11 cellular contexts compared by ENCODE assay signal in genomic region chr20:6940052-6940451, GRCh38.
DNase-seq lines count a peak whose midpoint lies in the region; ATAC-seq and TF ChIP-seq lines count a peak whose summit lies in the region.
"Had no signal": no experiment of that assay in that cellular context is flagged by ENCODE, and none has a peak within 500 bp of the region (broad histone marks: within the 10 kb centered on the region; RNA-seq: fewer than 3 reads in every experiment).

No MANE protein-coding gene starts in this region.

- H3K27ac ChIP-seq in brain microvascular endothelial cell, result no peak overlapping the region
- no peak overlapping the region for H3K27ac ChIP-seq in naive thymus-derived CD4-positive, alpha-beta T cell (ENCODE audit: low read depth, low read length)
- H3K27ac ChIP-seq: epithelial cell of prostate, pancreas had no signal

- intact Hi-C loops in naive thymus-derived CD4-positive, alpha-beta T cell (cut with micrococcal nuclease), result no loop called here

- H3K36me3 ChIP-seq in brain microvascular endothelial cell (replicated peaks), result no peaks in the 10 kb centered on the region
- no peaks in the 10 kb centered on the region for H3K36me3 ChIP-seq in naive thymus-derived CD4-positive, alpha-beta T cell (ENCODE audit: control insufficient read depth in 2 of 3, insufficient read depth in 3 of 3, low read length in 3 of 3)
- H3K36me3 ChIP-seq: pancreas had no signal

- POLR2A ChIA-PET in naive thymus-derived CD4-positive, alpha-beta T cell (lab: Charles Lee), result no interaction called here

- H3K4me3 Mint-ChIP-seq in naive thymus-derived CD4-positive, alpha-beta T cell, result no peak overlapping the region
- no peak overlapping the region for H3K4me3 Mint-ChIP-seq in stimulated activated memory B cell treated with anti-CD40 and anti-IgM and Interleukin-4, amounts not matched to agents 10 μg/mL and 1 μg/mL and 100 μg/mL, for 72 hours
- H3K4me3 Mint-ChIP-seq in T-helper 2 cell treated with Interferon-gamma antibody and Interleukin-4, amounts not matched to agents 5 μg/mL and 100 μg/mL, for 36 hours, result no peak overlapping the region

- H3K4me1 Mint-ChIP-seq in naive thymus-derived CD4-positive, alpha-beta T cell, result no peaks in the 10 kb centered on the region
- no peaks in the 10 kb centered on the region for H3K4me1 Mint-ChIP-seq in stimulated activated memory B cell treated with anti-CD40 and anti-IgM and Interleukin-4, amounts not matched to agents 10 μg/mL and 1 μg/mL and 100 μg/mL, for 72 hours
- no peaks in the 10 kb centered on the region for H3K4me1 Mint-ChIP-seq in T-helper 2 cell treated with Interferon-gamma antibody and Interleukin-4, amounts not matched to agents 5 μg/mL and 100 μg/mL, for 36 hours (ENCODE audit: low read depth)

- no peaks in the 10 kb centered on the region for H3K36me3 Mint-ChIP-seq in naive thymus-derived CD4-positive, alpha-beta T cell
- no peaks in the 10 kb centered on the region for H3K36me3 Mint-ChIP-seq in stimulated activated memory B cell treated with anti-CD40 and anti-IgM and Interleukin-4, amounts not matched to agents 10 μg/mL and 1 μg/mL and 100 μg/mL, for 72 hours
- H3K36me3 Mint-ChIP-seq in T-helper 2 cell treated with Interferon-gamma antibody and Interleukin-4, amounts not matched to agents 5 μg/mL and 100 μg/mL, for 36 hours (ENCODE audit: low read depth), result no peaks in the 10 kb centered on the region

- TF ChIP-seq CTCF in GM12872 (IDR thresholded peaks at IDR 0.05; ENCODE audit: insufficient read depth, low read depth, low read length) (peak; percentile 52; the same call in 2 of the 3 replicates), brain microvascular endothelial cell (IDR thresholded peaks at IDR 0.05; ENCODE audit: low read depth, low read length, missing control alignments) (peak; percentile 25)

- in situ Hi-C loops in brain microvascular endothelial cell (cut with HindIII; ENCODE audit: low pct_ligation_motif_present, low sequenced_read_pairs), result no loop called here

- H3K27me3 Mint-ChIP-seq in naive thymus-derived CD4-positive, alpha-beta T cell, result no peaks in the 10 kb centered on the region
- H3K27me3 Mint-ChIP-seq in stimulated activated memory B cell treated with anti-CD40 and anti-IgM and Interleukin-4, amounts not matched to agents 10 μg/mL and 1 μg/mL and 100 μg/mL, for 72 hours, result no peaks in the 10 kb centered on the region
- no peaks in the 10 kb centered on the region for H3K27me3 Mint-ChIP-seq in T-helper 2 cell treated with Interferon-gamma antibody and Interleukin-4, amounts not matched to agents 5 μg/mL and 100 μg/mL, for 36 hours (ENCODE audit: low read depth)

- H3K27ac Mint-ChIP-seq in naive thymus-derived CD4-positive, alpha-beta T cell, result no peak overlapping the region
- H3K27ac Mint-ChIP-seq in stimulated activated memory B cell treated with anti-CD40 and anti-IgM and Interleukin-4, amounts not matched to agents 10 μg/mL and 1 μg/mL and 100 μg/mL, for 72 hours, result no peak overlapping the region
- no peak overlapping the region for H3K27ac Mint-ChIP-seq in T-helper 2 cell treated with Interferon-gamma antibody and Interleukin-4, amounts not matched to agents 5 μg/mL and 100 μg/mL, for 36 hours

- CTCF ChIA-PET in naive thymus-derived CD4-positive, alpha-beta T cell (lab: Charles Lee), result no interaction called here

- peaks cover 0 to 10% (median 5%) of the 10 kb centered on the region in 11 donors for H3K9me3 Mint-ChIP-seq in naive thymus-derived CD4-positive, alpha-beta T cell
- H3K9me3 Mint-ChIP-seq in stimulated activated memory B cell treated with anti-CD40 and anti-IgM and Interleukin-4, amounts not matched to agents 10 μg/mL and 1 μg/mL and 100 μg/mL, for 72 hours, result peaks cover 6% of the 10 kb centered on the region
- H3K9me3 Mint-ChIP-seq in T-helper 2 cell treated with Interferon-gamma antibody and Interleukin-4, amounts not matched to agents 5 μg/mL and 100 μg/mL, for 36 hours, result peaks cover 29% of the 10 kb centered on the region

- no peak overlapping the region for H3K4me3 ChIP-seq in brain microvascular endothelial cell (ENCODE audit: low read depth, low read length)
- no peak overlapping the region for H3K4me3 ChIP-seq in naive thymus-derived CD4-positive, alpha-beta T cell (ENCODE audit: low read length)
- H3K4me3 ChIP-seq: pancreas had no signal

- H3K4me1 ChIP-seq in naive thymus-derived CD4-positive, alpha-beta T cell (ENCODE audit: control insufficient read depth in 2 of 2, insufficient read depth in 2 of 2, low read length in 2 of 2), result no peaks in the 10 kb centered on the region
- H3K4me1 ChIP-seq: pancreas had no signal

- DNase-seq in NCI-H1436 (lab: John Stamatoyannopoulos, UW) (peak; percentile 34), brain microvascular endothelial cell (no peak), NCI-H774 (lab: John Stamatoyannopoulos, UW) (no peak)
- no peak for DNase-seq in naive thymus-derived CD4-positive, alpha-beta T cell
- no peak for DNase-seq in T-helper 2 cell treated with Interferon-gamma antibody and Interleukin-4, amounts not matched to agents 5 μg/mL and 100 μg/mL, for 36 hours (ENCODE audit: low spot score)
- DNase-seq: NCI-H510A had no signal

- no peaks in the 10 kb centered on the region for H3K9me3 ChIP-seq in naive thymus-derived CD4-positive, alpha-beta T cell (ENCODE audit: control insufficient read depth in 2 of 3, low read length in 3 of 3)
- H3K9me3 ChIP-seq: pancreas had no signal

- no peaks in the 10 kb centered on the region for H3K27me3 ChIP-seq in brain microvascular endothelial cell (replicated peaks)
- H3K27me3 ChIP-seq in naive thymus-derived CD4-positive, alpha-beta T cell (ENCODE audit: control insufficient read depth in 2 of 2, insufficient read depth in 2 of 2, low read length in 2 of 2), result no peaks in the 10 kb centered on the region
- H3K27me3 ChIP-seq: pancreas had no signal

- peak; percentile 26 for ATAC-seq in naive thymus-derived CD4-positive, alpha-beta T cell
- no peak for ATAC-seq in HG03108 (IDR thresholded peaks at IDR 0.05; ENCODE audit: unreplicated experiment)
- no peak for ATAC-seq in stimulated activated memory B cell treated with anti-CD40 and anti-IgM and Interleukin-4, amounts not matched to agents 10 μg/mL and 1 μg/mL and 100 μg/mL, for 72 hours
- ATAC-seq: pancreas had no signal
